ENCODE assay signal across 8 cellular contexts in genomic region chr17:3722716-3723115, GRCh38. TPM values are rescaled to one million over a fixed set of nuclear protein-coding genes. Genes with fewer than 3 reads are reported as not detected.
DNase-seq lines count a peak whose midpoint lies in the region; ATAC-seq and TF ChIP-seq lines count a peak whose summit lies in the region.

No MANE protein-coding gene starts in this region.

- no peaks in the 10 kb centered on the region for H3K9me3 Mint-ChIP-seq in naive thymus-derived CD8-positive, alpha-beta T cell

- no peak for ATAC-seq in naive thymus-derived CD8-positive, alpha-beta T cell

- H3K27ac ChIP-seq in Karpas-422 (ENCODE audit: low read length) = peak overlapping the region; percentile 86

- peak overlapping the region; percentile 94 for H3K4me2 ChIP-seq in Karpas-422 (ENCODE audit: low read depth, low read length, poor library complexity, severe bottlenecking)

- peaks cover 17 to 62% (median 43%) of the 10 kb centered on the region in 4 donors for H3K4me1 Mint-ChIP-seq in naive thymus-derived CD8-positive, alpha-beta T cell

- H3K27me3 ChIP-seq in BE2C = no peaks in the 10 kb centered on the region
- H3K27me3 ChIP-seq in Karpas-422 (ENCODE audit: low read length) = no peaks in the 10 kb centered on the region

- peaks cover 20% of the 10 kb centered on the region for H4K20me1 ChIP-seq in Karpas-422 (ENCODE audit: insufficient read depth, low read depth, low read length)

- no peak overlapping the region for H2AFZ ChIP-seq in Karpas-422 (ENCODE audit: low read length)

- peaks cover 42% of the 10 kb centered on the region for H3K79me2 ChIP-seq in Karpas-422 (ENCODE audit: low read length)

- no peak for TF ChIP-seq CTCF in BE2C (IDR thresholded peaks at IDR 0.05; ENCODE audit: low read depth, low read length)

- H3K4me3 ChIP-seq in BE2C (ENCODE audit: low read depth, low read length) = peak overlapping the region; percentile 62
- peak overlapping the region; percentile 97 for H3K4me3 ChIP-seq in Karpas-422 (ENCODE audit: low read length)

- H3K27ac Mint-ChIP-seq in naive thymus-derived CD8-positive, alpha-beta T cell = peak overlapping the region; percentile 82 to 96 (median 92)

- peak overlapping the region; percentile 80 to 96 (median 92) for H3K4me3 Mint-ChIP-seq in naive thymus-derived CD8-positive, alpha-beta T cell

- H3K27me3 Mint-ChIP-seq in naive thymus-derived CD8-positive, alpha-beta T cell = no peaks in the 10 kb centered on the region

- POLR2A ChIA-PET in naive thymus-derived CD8-positive, alpha-beta T cell (lab: Charles Lee) = interaction anchor here (0.7 to 2.3 kb wide), 12 partner anchors 7 to 421 kb away, joined by 3 to 25 read pairs (median 5); partner anchors contain the start of genes CTNS, CYB5D2, P2RX5 and SHPK

- no peaks in the 10 kb centered on the region for H3K9me3 ChIP-seq in BE2C
- no peaks in the 10 kb centered on the region for H3K9me3 ChIP-seq in Karpas-422 (ENCODE audit: low read length)

- no peaks in the 10 kb centered on the region for H3K4me1 ChIP-seq in BE2C
- H3K4me1 ChIP-seq in Karpas-422 (ENCODE audit: low read length) = peaks cover 37% of the 10 kb centered on the region

- H3K36me3 Mint-ChIP-seq in naive thymus-derived CD8-positive, alpha-beta T cell = peaks cover 0 to 30% (median under 1%) of the 10 kb centered on the region in 3 donors

- H3K9me2 ChIP-seq in Karpas-422 (replicated peaks; ENCODE audit: insufficient read depth, low read length) = no peaks in the 10 kb centered on the region

- peaks cover 4% of the 10 kb centered on the region; the same call in 1 of the 2 replicates for H3K36me3 ChIP-seq in BE2C
- H3K36me3 ChIP-seq in Karpas-422 (ENCODE audit: insufficient read depth, low read length) = peaks cover 21% of the 10 kb centered on the region

- peak overlapping the region; percentile 97 for H3K9ac ChIP-seq in Karpas-422 (ENCODE audit: low read length)

- DNase-seq in BE2C (no peak), Karpas-422 (no peak), dedifferentiated amniotic fluid mesenchymal stem cell (ENCODE audit: extremely low spot score) (peak; percentile 18), mucosa of gallbladder (ENCODE audit: low spot score) (no peak), DMS53 treated with DMSO at 0.1 percent for 48 hours (lab: John Stamatoyannopoulos, UW; ENCODE audit: unreplicated experiment) (no peak)
- DNase-seq in naive thymus-derived CD8-positive, alpha-beta T cell = no peak
- DNase-seq in stimulated activated CD4-positive, alpha-beta T cell treated with anti-CD3 and anti-CD28 coated beads, Interleukin-1b, Interleukin-23, amount 100 ng/mL, for 48 hours = no peak
- DNase-seq in activated CD4-positive, CD25-positive, alpha-beta regulatory T cell treated with anti-CD3 and anti-CD28 coated beads, Interleukin-2, amount 50 U/mL, for 72 hours = no peak

RNA-seq across cellular contexts. Expression of gene HASPIN, which starts 1.0 kb away (rescaled TPM):
- polyA plus RNA-seq in BE2C (2012; ENCODE audit: insufficient read depth, insufficient read length, low read depth) = 1.8 TPM
- 17.5 and 20.3 TPM in 2 replicates for total RNA-seq in Karpas-422 (2014; rRNA removed; shearing (Covaris generic); ENCODE audit: low replicate concordance)
- total RNA-seq in naive thymus-derived CD8-positive, alpha-beta T cell = under 1 TPM; 0.38 to 0.57 TPM
- under 1 TPM in 2 of 3 donors, not detected in 1; 0.13 to 0.28 TPM for polyA plus RNA-seq in naive thymus-derived CD8-positive, alpha-beta T cell
- 0.32 TPM for total RNA-seq in mucosa of gallbladder

RNA-seq across cellular contexts. Expression of gene P2RX5, which starts 26.8 kb away (rescaled TPM):
- polyA plus RNA-seq in BE2C (2012; ENCODE audit: insufficient read depth, insufficient read length, low read depth) = 29.6 TPM
- 60.4 and 86.1 TPM in 2 replicates for total RNA-seq in Karpas-422 (2014; rRNA removed; shearing (Covaris generic); ENCODE audit: low replicate concordance)
- 10 to 100 TPM; 22.1 to 23.7 TPM for total RNA-seq in naive thymus-derived CD8-positive, alpha-beta T cell
- polyA plus RNA-seq in naive thymus-derived CD8-positive, alpha-beta T cell = 10 to 100 TPM; 15.6 to 23.6 (median 16.7) TPM
- total RNA-seq in mucosa of gallbladder = 2.0 TPM

RNA-seq across cellular contexts. Expression of gene EMC6, which starts 54.1 kb away (rescaled TPM):
- polyA plus RNA-seq in BE2C (2012; ENCODE audit: insufficient read depth, insufficient read length, low read depth) = 98.9 TPM
- 21.0 and 34.2 TPM in 2 replicates for total RNA-seq in Karpas-422 (2014; rRNA removed; shearing (Covaris generic); ENCODE audit: low replicate concordance)
- 10 to 100 TPM; 29.8 TPM for total RNA-seq in naive thymus-derived CD8-positive, alpha-beta T cell
- 10 to 100 TPM; 83.3 to 97.0 (median 92.5) TPM for polyA plus RNA-seq in naive thymus-derived CD8-positive, alpha-beta T cell
- 35.7 TPM for total RNA-seq in mucosa of gallbladder

RNA-seq across cellular contexts. Expression of gene TAX1BP3, which starts 54.3 kb away (rescaled TPM):
- 13.1 TPM for polyA plus RNA-seq in BE2C (2012; ENCODE audit: insufficient read depth, insufficient read length, low read depth)
- total RNA-seq in Karpas-422 (2014; rRNA removed; shearing (Covaris generic); ENCODE audit: low replicate concordance) = 31.5 and 39.5 TPM in 2 replicates
- 10 to 100 TPM; 12.0 to 14.6 TPM for total RNA-seq in naive thymus-derived CD8-positive, alpha-beta T cell
- 10 to 100 TPM; 26.6 to 28.1 (median 27.4) TPM for polyA plus RNA-seq in naive thymus-derived CD8-positive, alpha-beta T cell
- 158 TPM for total RNA-seq in mucosa of gallbladder

Comparison
In these comparisons a context has a peak if more than half of its experiments do, and no peak if none do; other contexts are left out.
1. RNA of gene HASPIN, which starts 1.0 kb away (total RNA-seq): 17.5 to 20.3 TPM in Karpas-422; 0.38 to 0.57 TPM in naive thymus-derived CD8-positive, alpha-beta T cell and 0.32 TPM in mucosa of gallbladder (single experiment); every median in the first group is over 10 times any median in the second.